ENCODE assay signal across 1 cellular context in the genomic region with DNA sequence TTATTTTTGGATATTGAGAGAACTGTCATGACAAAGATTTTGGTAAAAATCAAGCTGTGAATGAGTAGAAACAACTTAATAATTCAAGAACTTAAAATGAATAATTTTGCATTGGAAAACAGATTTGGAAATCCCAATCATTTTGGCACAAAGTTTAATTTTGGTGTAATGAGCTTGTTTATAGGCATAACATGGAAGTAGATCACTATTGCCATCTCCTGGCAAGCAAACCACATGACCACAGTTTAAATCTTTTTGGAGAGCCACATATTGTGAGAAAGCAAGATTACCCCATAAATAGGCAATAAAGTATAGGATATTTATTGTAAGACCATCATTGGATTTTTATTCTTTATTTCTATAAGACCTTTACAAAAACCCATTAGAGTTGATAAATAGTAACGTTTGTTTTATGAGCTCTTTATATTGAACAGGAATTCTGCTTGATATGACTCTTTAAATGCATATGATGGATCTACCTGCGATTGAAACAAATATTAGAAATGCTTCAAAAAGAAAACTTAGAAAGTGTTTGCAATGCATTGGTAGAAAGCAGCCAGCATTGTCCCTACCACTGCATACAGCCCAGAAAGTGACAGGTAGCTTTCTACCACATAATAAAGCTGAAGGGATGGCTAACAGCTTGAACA.
TF ChIP-seq lines count a peak whose summit lies in the region.

No MANE protein-coding gene starts in this region.

TF ChIP-seq in IMR-90, 13 proteins besides CTCF, POLR2A, EP300 and RAD21 (continued from another document):
- TF ChIP-seq, protein P1, sequence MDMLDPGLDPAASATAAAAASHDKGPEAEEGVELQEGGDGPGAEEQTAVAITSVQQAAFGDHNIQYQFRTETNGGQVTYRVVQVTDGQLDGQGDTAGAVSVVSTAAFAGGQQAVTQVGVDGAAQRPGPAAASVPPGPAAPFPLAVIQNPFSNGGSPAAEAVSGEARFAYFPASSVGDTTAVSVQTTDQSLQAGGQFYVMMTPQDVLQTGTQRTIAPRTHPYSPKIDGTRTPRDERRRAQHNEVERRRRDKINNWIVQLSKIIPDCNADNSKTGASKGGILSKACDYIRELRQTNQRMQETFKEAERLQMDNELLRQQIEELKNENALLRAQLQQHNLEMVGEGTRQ (IDR thresholded peaks at IDR 0.05; ENCODE audit: low read depth, low read length) = peak; percentile 19; the same call in 1 of the 2 replicates
